In the genomic region with DNA sequence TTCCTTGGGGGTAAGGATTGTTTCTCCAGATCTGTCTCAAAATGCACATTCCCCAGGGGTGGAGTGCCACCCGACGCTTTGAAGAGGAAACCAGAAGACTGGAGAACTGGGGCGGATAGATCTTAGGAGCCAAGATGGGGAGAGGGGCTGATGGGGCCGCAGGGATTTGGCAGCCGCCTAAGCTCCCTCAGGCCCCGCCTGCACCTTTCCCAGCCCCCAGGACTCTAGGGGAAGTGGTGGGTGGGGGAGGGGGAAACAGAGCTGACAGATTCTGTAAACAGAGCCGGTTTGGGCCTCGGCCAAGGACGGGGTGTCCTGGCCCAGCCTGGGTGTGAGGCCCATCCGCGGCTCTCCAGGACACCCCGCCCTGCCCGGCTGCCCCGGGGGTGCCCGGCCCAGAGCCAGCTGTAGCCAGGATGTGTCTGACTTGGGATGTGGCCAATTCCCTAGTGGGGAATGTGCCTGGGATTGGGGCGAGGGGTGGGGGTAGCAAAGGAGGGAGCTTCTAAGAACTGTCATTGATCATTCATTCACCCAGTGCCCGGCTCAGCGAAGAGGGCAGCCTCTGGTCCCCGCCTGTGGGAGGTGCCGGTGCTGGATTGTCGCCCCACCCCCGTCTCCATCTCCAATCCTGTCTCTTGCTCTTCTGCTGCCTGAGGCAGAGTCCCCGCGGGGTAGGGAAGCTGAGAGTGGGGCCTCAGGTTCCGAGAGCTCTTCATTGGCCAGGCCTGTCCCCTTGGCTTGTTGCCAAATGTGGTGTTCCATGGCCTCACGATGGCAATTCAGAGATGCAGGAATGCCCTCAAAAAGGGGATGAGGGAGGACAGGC, we compare ENCODE assay signal across 8 cellular contexts. TPM values are rescaled to one million over a fixed set of nuclear protein-coding genes. Genes with fewer than 3 reads are reported as not detected.
DNase-seq lines count a peak whose midpoint lies in the region; ATAC-seq, FAIRE-seq and TF ChIP-seq lines count a peak whose summit lies in the region.

No MANE protein-coding gene starts in this region.

- peak overlapping the region; percentile 61; the same call in 1 of the 2 replicates for H2BK15ac ChIP-seq in H1 (ENCODE audit: low read length)

- TF ChIP-seq POLR2A in A549 (IDR thresholded peaks at IDR 0.05; ENCODE audit: low read length) (peak; percentile 24), H1 (IDR thresholded peaks at IDR 0.05; ENCODE audit: control extremely low read depth in 1 of 2, low read depth in 2 of 2, low read length in 2 of 2) (peak in 1 of 2 experiments; percentile 54; a peak in 2 of 3 replicates)

- H3K4me1 Mint-ChIP-seq in activated CD8-positive, alpha-beta memory T cell treated with anti-CD3 and anti-CD28 coated beads, Interleukin-2, amount 10 ng/mL, durations not matched to agents 7 days and 5 days = peaks cover 14% of the 10 kb centered on the region

- peak overlapping the region; percentile 91 for H2BK5ac ChIP-seq in H1 (ENCODE audit: low read depth, low read length)

- H3K9me3 ChIP-seq in A549 = no peaks in the 10 kb centered on the region
- H3K9me3 ChIP-seq in H1 (ENCODE audit: insufficient read depth in 2 of 2, low read depth in 1 of 2, low read length in 1 of 2) = no peaks in the 10 kb centered on the region
- no peaks in the 10 kb centered on the region for H3K9me3 ChIP-seq in lung (ENCODE audit: control insufficient read depth in 2 of 2, insufficient read depth in 1 of 2, low read length in 1 of 2)

- peak overlapping the region; percentile 41 for H4K5ac ChIP-seq in H1 (ENCODE audit: insufficient read length, low read depth, low read length)

- H2BK12ac ChIP-seq in H1 (ENCODE audit: low read depth, low read length) = peak overlapping the region; percentile 94; the same call in 1 of the 2 replicates

- TF ChIP-seq EP300 in A549 (IDR thresholded peaks at IDR 0.05) = peak; percentile 16 to 55; a peak in 1 of 5 replicates
- no peak for TF ChIP-seq EP300 in H1 (IDR thresholded peaks at IDR 0.05; ENCODE audit: borderline replicate concordance in 1 of 2, low read depth in 2 of 2, low read length in 2 of 2)

- H3K27me3 Mint-ChIP-seq in activated CD8-positive, alpha-beta memory T cell treated with anti-CD3 and anti-CD28 coated beads, Interleukin-2, amount 10 ng/mL, durations not matched to agents 7 days and 5 days = no peaks in the 10 kb centered on the region

- H3K27ac Mint-ChIP-seq in activated CD8-positive, alpha-beta memory T cell treated with anti-CD3 and anti-CD28 coated beads, Interleukin-2, amount 10 ng/mL, durations not matched to agents 7 days and 5 days = peak overlapping the region; percentile 83

- H3K9me3 Mint-ChIP-seq in activated CD8-positive, alpha-beta memory T cell treated with anti-CD3 and anti-CD28 coated beads, Interleukin-2, amount 10 ng/mL, durations not matched to agents 7 days and 5 days (ENCODE audit: low read depth) = no peaks in the 10 kb centered on the region

- H4K8ac ChIP-seq in H1 (ENCODE audit: extremely low read depth, insufficient read depth, low read length) = peak overlapping the region; percentile 93

- peak overlapping the region; percentile 99 for H3K4me2 ChIP-seq in A549
- H3K4me2 ChIP-seq in H1 (ENCODE audit: insufficient read depth in 1 of 2, low read depth in 2 of 2, low read length in 2 of 2) = peak overlapping the region; percentile 90

- peak overlapping the region; percentile 72 for H3K4me3 Mint-ChIP-seq in activated CD8-positive, alpha-beta memory T cell treated with anti-CD3 and anti-CD28 coated beads, Interleukin-2, amount 10 ng/mL, durations not matched to agents 7 days and 5 days

- no peaks in the 10 kb centered on the region for H4K20me1 ChIP-seq in H1 (replicated peaks in 1 of 2; ENCODE audit: control insufficient read depth in 1 of 2, insufficient read depth in 2 of 2, low read length in 2 of 2)

- H3K23me2 ChIP-seq in H1 (ENCODE audit: low read depth, low read length) = peaks cover 10% of the 10 kb centered on the region; the same call in 1 of the 2 replicates

- CTCF ChIA-PET in A549 (lab: Yijun Ruan, JAX) (interaction anchor here (0.6 to 6.0 kb wide), 22 partner anchors 9 to 949 kb away, joined by 3 to 35 read pairs (median 4); partner anchors contain the start of genes CDKN2AIPNL and JADE2), H1 (lab: Charles Lee; ENCODE audit: partially characterized antibody) (interaction anchor here (0.6 to 5.1 kb wide), 25 partner anchors 9 to 130 kb away, joined by 3 to 36 read pairs (median 6); partner anchors contain the start of genes CDKN2AIPNL and JADE2)
- CTCF ChIA-PET in activated CD8-positive, alpha-beta memory T cell treated with anti-CD3 and anti-CD28 coated beads, Interleukin-2, amount 10 ng/mL, durations not matched to agents 7 days and 5 days (lab: Charles Lee) = interaction anchor here (0.7 to 4.3 kb wide), 9 partner anchors 15 to 431 kb away, joined by 3 to 22 read pairs (median 4); partner anchors contain the start of gene CDKN2AIPNL

- H3K27me3 ChIP-seq in H1 (replicated peaks in 1 of 4; ENCODE audit: control insufficient read depth in 3 of 4, extremely low read depth in 1 of 4, insufficient read depth in 3 of 4, low read length in 3 of 4) (no peaks in the 10 kb centered on the region), lung (ENCODE audit: control insufficient read depth, insufficient read depth) (no peaks in the 10 kb centered on the region)

- no peak overlapping the region for H3K14ac ChIP-seq in H1 (ENCODE audit: insufficient read length)

- H3K4me3 ChIP-seq in A549 (peak overlapping the region; percentile 72), H1 (ENCODE audit: extremely low read depth in 1 of 4, insufficient read depth in 2 of 4, low read depth in 3 of 4, low read length in 4 of 4) (peak overlapping the region; percentile 62 to 80 (median 68)), lung (no peak overlapping the region)

- H2AFZ ChIP-seq in H1 (ENCODE audit: low read length) = peak overlapping the region; percentile 5; the same call in 1 of the 2 replicates

- POLR2A ChIA-PET in A549 (lab: Yijun Ruan, JAX) (interaction anchor here (1.0 to 3.1 kb wide), 18 partner anchors 9 to 290 kb away, joined by 3 to 77 read pairs (median 8); partner anchors contain the start of genes CDKN2AIPNL, JADE2 and SKP1), H1 (lab: Charles Lee; ENCODE audit: partially characterized antibody) (interaction anchor here (0.7 to 5.3 kb wide), 40 partner anchors 8 to 290 kb away, joined by 3 to 69 read pairs (median 4); partner anchors contain the start of genes CDKN2AIPNL, JADE2, PPP2CA and UBE2B)

- peak overlapping the region; percentile 80 for H3K56ac ChIP-seq in H1 (replicated peaks; ENCODE audit: insufficient read length, low read depth, low read length)

- no peak overlapping the region for H3K4ac ChIP-seq in H1 (replicated peaks; ENCODE audit: insufficient read length, low read depth, low read length)

- no peak overlapping the region for H2BK120ac ChIP-seq in H1 (replicated peaks; ENCODE audit: low read depth, low read length)

- H3K36me3 Mint-ChIP-seq in activated CD8-positive, alpha-beta memory T cell treated with anti-CD3 and anti-CD28 coated beads, Interleukin-2, amount 10 ng/mL, durations not matched to agents 7 days and 5 days = no peaks in the 10 kb centered on the region

- H3K9ac ChIP-seq in H1 (replicated peaks in 1 of 4; ENCODE audit: extremely low read depth in 1 of 4, low read depth in 3 of 4, low read length in 3 of 4) = peak overlapping the region in 3 of 4 experiments; percentile 53 to 77 (median 72); a peak in 6 of 7 replicates

- TF ChIP-seq RAD21 in A549 (conservative IDR thresholded peaks at IDR 0.05 in 1 of 2, IDR thresholded peaks at IDR 0.05 in 1 of 2) (peak; percentile 12 to 40; a peak in 2 of 5 replicates), H1 (IDR thresholded peaks at IDR 0.05 in 1 of 2, conservative IDR thresholded peaks at IDR 0.05 in 1 of 2; ENCODE audit: low read depth in 2 of 2, low read length in 2 of 2) (no peak; a peak in 2 of 4 replicates)

- peak overlapping the region; percentile 45 for H4K91ac ChIP-seq in H1 (replicated peaks; ENCODE audit: insufficient read length, low read length)

- TF ChIP-seq CTCF in A549 (IDR thresholded peaks at IDR 0.05) = no peak
- TF ChIP-seq CTCF in H1 (IDR thresholded peaks at IDR 0.05; ENCODE audit: control extremely low read depth in 1 of 3, insufficient read depth in 1 of 3, low read depth in 1 of 3, low read length in 3 of 3) = no peak
- TF ChIP-seq CTCF in lung (IDR thresholded peaks at IDR 0.05; ENCODE audit: control extremely low read depth, extremely low read depth) = no peak

- H3K4me1 ChIP-seq in A549 = peaks cover 26% of the 10 kb centered on the region
- H3K4me1 ChIP-seq in H1 (replicated peaks in 1 of 4; ENCODE audit: control insufficient read depth in 3 of 4, insufficient read depth in 4 of 4, low read length in 3 of 4) = peaks cover 2 to 19% (median 5%) of the 10 kb centered on the region in 4 experiments
- peaks cover 6 to 16% of the 10 kb centered on the region in 2 donors for H3K4me1 ChIP-seq in lung (ENCODE audit: control insufficient read depth in 2 of 2, insufficient read depth in 2 of 2, low read length in 2 of 2)

- peak overlapping the region; percentile 99 to 100 for H3K27ac ChIP-seq in A549
- H3K27ac ChIP-seq in H1 (ENCODE audit: low read depth, low read length) = peak overlapping the region; percentile 75; the same call in 1 of the 2 replicates
- peak overlapping the region; percentile 90 to 99 for H3K27ac ChIP-seq in lung (ENCODE audit: low read depth in 1 of 2, low read length in 1 of 2)

- H3K23ac ChIP-seq in H1 (ENCODE audit: insufficient read length) = no peak overlapping the region

- FAIRE-seq in A549 (lab: Jason Lieb, UNC) (peak; percentile 79), H1 (lab: Jason Lieb, UNC) (no peak)

- H3K36me3 ChIP-seq in H1 (ENCODE audit: control insufficient read depth in 2 of 4, insufficient read depth in 4 of 4, low read length in 3 of 4) = no peaks in the 10 kb centered on the region
- no peaks in the 10 kb centered on the region for H3K36me3 ChIP-seq in lung (ENCODE audit: control insufficient read depth in 2 of 2, insufficient read depth in 2 of 2, low read length in 2 of 2)

- H3K18ac ChIP-seq in H1 (ENCODE audit: extremely low read depth, low read length) = peak overlapping the region; percentile 99

- no peaks in the 10 kb centered on the region for H3K79me1 ChIP-seq in H1 (ENCODE audit: low read depth, low read length)

- H2BK20ac ChIP-seq in H1 (ENCODE audit: low read length) = 0 out of 2 replicates have a peak overlapping the region, but pooled peaks have one; percentile 8

- no peak overlapping the region for H2AK5ac ChIP-seq in H1 (ENCODE audit: low read depth, low read length)

- no peaks in the 10 kb centered on the region for H3K79me2 ChIP-seq in H1 (ENCODE audit: control insufficient read depth in 1 of 2, insufficient read depth in 2 of 2, low read length in 2 of 2)

- WGBS in A549 (ENCODE audit: missing lambda C conversion rate) = 1% methylated on average over 19 of the region's 26 CpGs
- 2% methylated on average over 25 of the region's 26 CpGs; no CpG with 5 or more reads in 1 of the 2 experiments for WGBS in H1 (ENCODE audit: extremely low coverage in 1 of 2, insufficient coverage in 1 of 2, insufficient read length in 1 of 2, insufficient replicate concordance in 2 of 2, low coverage in 1 of 2, low lambda C conversion rate in 2 of 2, missing lambda C conversion rate in 1 of 2), 2 experiments
- WGBS in lung, 2 donors = 1 to 5% methylated on average over 26 of the region's 26 CpGs

- DNase-seq in A549 (ENCODE audit: low read depth in 1 of 2, low spot score in 1 of 2) (peak; percentile 90 to 94), NCI-H69 (lab: John Stamatoyannopoulos, UW) (peak; percentile 95), H1 (ENCODE audit: low read depth in 1 of 2, low spot score in 2 of 2) (peak; percentile 88), lung (ENCODE audit: low spot score) (peak; percentile 97)
- DNase-seq in activated CD8-positive, alpha-beta memory T cell treated with anti-CD3 and anti-CD28 coated beads, Interleukin-2, amount 10 ng/mL, durations not matched to agents 7 days and 5 days = peak; percentile 64
- peak; percentile 59 for DNase-seq in stimulated activated CD8-positive, alpha-beta memory T cell treated with anti-CD3 and anti-CD28 coated beads, Interleukin-4, amount 100 ng/mL, for 48 hours

- peak; percentile 85 to 90 for ATAC-seq in A549
- peak; percentile 39 for ATAC-seq in GM18511 (IDR thresholded peaks at IDR 0.05; ENCODE audit: unreplicated experiment)
- ATAC-seq in HG03342 (IDR thresholded peaks at IDR 0.05; ENCODE audit: unreplicated experiment) = peak; percentile 37
- peak; percentile 54 for ATAC-seq in activated CD8-positive, alpha-beta memory T cell treated with anti-CD3 and anti-CD28 coated beads, Interleukin-2, amount 10 ng/mL, durations not matched to agents 7 days and 5 days
- peak; percentile 85 for ATAC-seq in lung (ENCODE audit: insufficient read depth, low FRiP score)

RNA-seq across cellular contexts. Expression of gene CDKN2AIPNL, which starts 54.8 kb away (rescaled TPM):
- polyA plus RNA-seq in A549 (2011; rRNA removed) (42.4 and 49.9 TPM in 2 replicates), A549 (2017; fragmentation: RNase III; extraction: RNeasy Plus Mini Kit Qiagen cat#74134 plus additional on column Dnase treatment) (44.7 to 48.0 TPM (median 44.9 TPM) in 3 replicates), H1 (2011; rRNA removed) (31.2 and 40.0 TPM in 2 replicates), lung (10 to 100 TPM; 16.0 to 43.2 TPM)
- polyA plus RNA-seq in A549 (2012; cell fraction: cytosol; rRNA removed) = 29.8 and 37.9 TPM in 2 replicates
- 9.4 and 13.6 TPM in 2 replicates for polyA plus RNA-seq in A549 (2012; cell fraction: nucleus; rRNA removed)
- 8.5 and 9.5 TPM in 2 replicates for polyA minus RNA-seq in A549 (2011; rRNA and poly(A)+ RNA removed)
- total RNA-seq in activated CD8-positive, alpha-beta memory T cell treated with anti-CD3 and anti-CD28 coated beads, Interleukin-2, amount 10 ng/mL, durations not matched to agents 7 days and 5 days = 10 to 100 TPM; 28.0 to 33.8 TPM
- 54.3 and 56.3 TPM in 2 replicates for total RNA-seq in H1 (2021; fragmentation: NEBNext Ultra II Directional; extraction: Animal tissue kit (Norgen Biotek cat#: 25700))
- 44.5 TPM for polyA plus RNA-seq in H1 (2011; cell fraction: cytosol; rRNA removed)
- polyA plus RNA-seq in H1 (2011; cell fraction: nucleus; rRNA removed) = 9.6 TPM
- 34.7 to 41.9 TPM (median 39.4 TPM) in 4 replicates for polyA plus RNA-seq in H1 (2012, experiment 1 of 2)
- polyA plus RNA-seq in H1 (2012, experiment 2 of 2) = 59.9 TPM
- polyA plus RNA-seq in H1 (2013, experiment 1 of 2) = 50.3 TPM
- 51.4 TPM for polyA plus RNA-seq in H1 (2013, experiment 2 of 2)
- 10.6 and 11.7 TPM in 2 replicates for polyA minus RNA-seq in H1 (2011; rRNA and poly(A)+ RNA removed)
- polyA minus RNA-seq in H1 (2011; cell fraction: cytosol; rRNA and poly(A)+ RNA removed) = 16.8 TPM
- polyA minus RNA-seq in H1 (2011; cell fraction: nucleus; rRNA and poly(A)+ RNA removed) = 16.6 TPM
- total RNA-seq in lung = 10 to 100 TPM; 10.9 to 22.1 TPM

RNA-seq across cellular contexts. Expression of gene JADE2, which starts 59.0 kb away (rescaled TPM):
- polyA plus RNA-seq in A549 (2011; rRNA removed) (21.7 and 24.0 TPM in 2 replicates), A549 (2017; fragmentation: RNase III; extraction: RNeasy Plus Mini Kit Qiagen cat#74134 plus additional on column Dnase treatment) (23.7 to 27.1 TPM (median 27.0 TPM) in 3 replicates), H1 (2011; rRNA removed) (19.2 and 21.9 TPM in 2 replicates), lung (10 to 100 TPM; 12.4 to 16.3 TPM)
- 21.2 and 29.1 TPM in 2 replicates for polyA plus RNA-seq in A549 (2012; cell fraction: cytosol; rRNA removed)
- polyA plus RNA-seq in A549 (2012; cell fraction: nucleus; rRNA removed) = 30.8 and 36.0 TPM in 2 replicates
- 48.2 and 50.5 TPM in 2 replicates for polyA minus RNA-seq in A549 (2011; rRNA and poly(A)+ RNA removed)
- 10 to 100 TPM; 88.1 to 98.4 TPM for total RNA-seq in activated CD8-positive, alpha-beta memory T cell treated with anti-CD3 and anti-CD28 coated beads, Interleukin-2, amount 10 ng/mL, durations not matched to agents 7 days and 5 days
- total RNA-seq in H1 (2021; fragmentation: NEBNext Ultra II Directional; extraction: Animal tissue kit (Norgen Biotek cat#: 25700)) = 55.8 and 59.4 TPM in 2 replicates
- 19.5 TPM for polyA plus RNA-seq in H1 (2011; cell fraction: cytosol; rRNA removed)
- polyA plus RNA-seq in H1 (2011; cell fraction: nucleus; rRNA removed) = 28.6 TPM
- 15.9 to 23.0 TPM (median 22.1 TPM) in 4 replicates for polyA plus RNA-seq in H1 (2012, experiment 1 of 2)
- polyA plus RNA-seq in H1 (2012, experiment 2 of 2) = 19.7 TPM
- 14.6 TPM for polyA plus RNA-seq in H1 (2013, experiment 1 of 2)
- polyA plus RNA-seq in H1 (2013, experiment 2 of 2) = 14.5 TPM
- 42.6 and 49.2 TPM in 2 replicates for polyA minus RNA-seq in H1 (2011; rRNA and poly(A)+ RNA removed)
- polyA minus RNA-seq in H1 (2011; cell fraction: cytosol; rRNA and poly(A)+ RNA removed) = 24.7 TPM
- 26.6 TPM for polyA minus RNA-seq in H1 (2011; cell fraction: nucleus; rRNA and poly(A)+ RNA removed)
- total RNA-seq in lung = 10 to 100 TPM; 24.4 to 53.5 TPM

Comparison
In these comparisons a context has a peak if more than half of its experiments do, and no peak if none do; other contexts are left out.
1. ATAC-seq: peak in every context shown above with its lines; median percentile 88 in A549; 85 in lung; 54 in activated CD8-positive, alpha-beta memory T cell treated with anti-CD3 and anti-CD28 coated beads, Interleukin-2, amount 10 ng/mL, durations not matched to agents 7 days and 5 days; 39 in GM18511; 37 in HG03342.
2. Of the 18 proteins assayed by ChIP-seq in both H1 and A549: peak only in H1: none; only in A549: CHD2, E2F6, EP300, JUN, MAX and RAD21; in both: PHF8; in neither: 9; mixed calls (peak in some experiments, not most) for 2.